In genomic region chr4:1006856-1007255, GRCh38 we compare ENCODE assay signal across 18 cellular contexts. TPM values are rescaled to one million over a fixed set of nuclear protein-coding genes. Genes with fewer than 3 reads are reported as not detected.
A peak's percentile ranks its signal among the peaks of the same experiment; 100 is the strongest.
DNase-seq lines count a peak whose midpoint lies in the region; ATAC-seq and TF ChIP-seq lines count a peak whose summit lies in the region.
"Had no signal": no experiment of that assay in that cellular context is flagged by ENCODE, and none has a peak within 500 bp of the region (broad histone marks: within the 10 kb centered on the region; RNA-seq: fewer than 3 reads in every experiment).

No MANE protein-coding gene starts in this region.

- BruUV-seq in Calu3 (replicated peaks; lab: Mats Ljungman, UMichigan) = no TSS peak

- no peak overlapping the region for H3K4me3 Mint-ChIP-seq in Calu3 (ENCODE audit: low read depth, unreplicated experiment)
- H3K4me3 Mint-ChIP-seq: GM23338, HFFc6 had no signal

- no peaks in the 10 kb centered on the region for H3K36me3 ChIP-seq in HEK293 (ENCODE audit: control insufficient read depth in 2 of 2, insufficient read depth in 1 of 2, low read length in 2 of 2)
- H3K36me3 ChIP-seq in left lung = no peaks in the 10 kb centered on the region
- no peaks in the 10 kb centered on the region for H3K36me3 ChIP-seq in Peyer's patch

- H3K4me1 ChIP-seq in HEK293 (ENCODE audit: control insufficient read depth, insufficient read depth, low read length) = no peaks in the 10 kb centered on the region; the same call in 1 of the 2 replicates
- peaks cover 15 to 37% of the 10 kb centered on the region in 2 donors for H3K4me1 ChIP-seq in left lung
- peaks cover 0 to 39% (median 24%) of the 10 kb centered on the region in 4 donors for H3K4me1 ChIP-seq in Peyer's patch

- DNase-seq in Calu3 (no peak), epithelial cell of prostate (ENCODE audit: low read depth, low spot score) (no peak), left lung (no peak), Peyer's patch (no peak)
- DNase-seq: C1 segment of cervical spinal cord, COR-L47, DMS 273 treated with DMSO at 0.1 percent for 48 hours, DMS79, EL, GDM1, H9, HFFc6 had no signal

- TF ChIP-seq CTCF in Calu3 (IDR thresholded peaks at IDR 0.05; ENCODE audit: unreplicated experiment) = no peak
- TF ChIP-seq CTCF in HEK293 (tag by site-specific recombination; IDR thresholded peaks at IDR 0.05) = no peak
- TF ChIP-seq CTCF in left lung (IDR thresholded peaks at IDR 0.05) = no peak
- no peak for TF ChIP-seq CTCF in Peyer's patch (IDR thresholded peaks at IDR 0.05)

- H3K27me3 ChIP-seq in left lung = peaks cover 52 to 84% of the 10 kb centered on the region in 2 donors
- H3K27me3 ChIP-seq in Peyer's patch = peaks cover 0 to 20% of the 10 kb centered on the region in 2 donors

- H3K9me3 Mint-ChIP-seq in Calu3 (ENCODE audit: low read depth, unreplicated experiment) = no peaks in the 10 kb centered on the region

- H3K27ac ChIP-seq in HEK293 (ENCODE audit: extremely low read depth, low read depth, low read length) (no peak overlapping the region), epithelial cell of prostate (peak overlapping the region; percentile 24), left lung (no peak overlapping the region), Peyer's patch (no peak overlapping the region)

- peaks cover 12% of the 10 kb centered on the region for H3K4me1 Mint-ChIP-seq in Calu3 (ENCODE audit: low read depth, unreplicated experiment)

- H3K9me3 ChIP-seq in HEK293 (ENCODE audit: control insufficient read depth, insufficient read depth, low read depth, low read length) (no peaks in the 10 kb centered on the region), left lung (no peaks in the 10 kb centered on the region), Peyer's patch (no peaks in the 10 kb centered on the region)

- intact Hi-C loops in Calu3 (cut with micrococcal nuclease; ENCODE audit: unreplicated experiment) = no loop called here
- intact Hi-C loops in left lung (cut with DNase I) = no loop called here

- POLR2A ChIA-PET in HEK293 (lab: Yijun Ruan, JAX) = no interaction called here

- H3K4me3 ChIP-seq in HEK293 (ENCODE audit: low read depth, low read length) (no peak overlapping the region), left lung (no peak overlapping the region), Peyer's patch (no peak overlapping the region)
- H3K4me3 ChIP-seq: GM12878, GM23338 had no signal

- peaks cover 34% of the 10 kb centered on the region for H3K27me3 Mint-ChIP-seq in Calu3 (ENCODE audit: unreplicated experiment)

- H3K36me3 Mint-ChIP-seq in Calu3 (ENCODE audit: insufficient read depth, unreplicated experiment) = peaks cover 25% of the 10 kb centered on the region

- H3K27ac Mint-ChIP-seq in Calu3 (ENCODE audit: unreplicated experiment) = peak overlapping the region; percentile 54
- H3K27ac Mint-ChIP-seq: GM23338, H9, HFFc6 had no signal

- TF ChIP-seq POLR2A in Peyer's patch (IDR thresholded peaks at IDR 0.05) = no peak

- CTCF ChIA-PET in Calu3 (lab: Charles Lee) = no interaction called here
- CTCF ChIA-PET in HEK293 (lab: Yijun Ruan, JAX) = no interaction called here

- ATAC-seq in left lung = no peak
- ATAC-seq in HG03095 (IDR thresholded peaks at IDR 0.05; ENCODE audit: unreplicated experiment) = no peak
- ATAC-seq: GM12878, GM23338, HCT116 had no signal

TF ChIP-seq in HEK293, 187 proteins besides CTCF, POLR2A, EP300 and RAD21:
- no peak for TF ChIP-seq ZFP69B (tag by site-specific recombination; IDR thresholded peaks at IDR 0.05)
- peak; percentile 96 for TF ChIP-seq ZNF133 (tag by site-specific recombination; IDR thresholded peaks at IDR 0.05)
- no peak for TF ChIP-seq ZNF837 (tag by site-specific recombination; IDR thresholded peaks at IDR 0.05)

RNA-seq across cellular contexts. Expression of gene FGFRL1, which starts 4.6 kb away (rescaled TPM):
- total RNA-seq in Calu3 (2022) (36.8 and 43.2 TPM in 2 replicates), left lung (10 to 100 TPM; 23.5 to 31.2 TPM), Peyer's patch (10 to 100 TPM; 10.3 to 29.7 (median 26.8) TPM)

RNA-seq across cellular contexts. Expression of gene SLC26A1, which starts 13.7 kb away (rescaled TPM):
- total RNA-seq in Calu3 (2022) = 0.49 and 0.68 TPM in 2 replicates
- under 1 TPM; 0.35 to 0.39 TPM for total RNA-seq in left lung
- 10 to 100 TPM in 3 of 4 donors, under 1 TPM in 1; 0.83 to 35.7 (median 24.3) TPM for total RNA-seq in Peyer's patch
- total RNA-seq: H4 had no signal

RNA-seq across cellular contexts. Expression of gene IDUA, which starts 20.0 kb away (rescaled TPM):
- total RNA-seq in Calu3 (2022) (36.9 and 38.8 TPM in 2 replicates), left lung (10 to 100 TPM; 33.6 to 46.8 TPM), Peyer's patch (100 to 1,000 TPM in 1 of 4 donors, 10 to 100 TPM in 3; 40.4 to 114 (median 71.4) TPM)

RNA-seq across cellular contexts. Expression of gene DGKQ, which starts 33.5 kb away (rescaled TPM):
- 8.8 and 11.8 TPM in 2 replicates for total RNA-seq in Calu3 (2022)
- 10 to 100 TPM; 15.8 to 19.8 TPM for total RNA-seq in left lung
- total RNA-seq in Peyer's patch = 100 to 1,000 TPM in 2 of 4 donors, 10 to 100 TPM in 2; 32.2 to 119 (median 101) TPM
